In genomic region chr1:27772581-27772931, GRCh38 we compare ENCODE assay signal across 8 cellular contexts. TPM values are rescaled to one million over a fixed set of nuclear protein-coding genes. Genes with fewer than 3 reads are reported as not detected.
DNase-seq lines count a peak whose midpoint lies in the region; ATAC-seq, FAIRE-seq and TF ChIP-seq lines count a peak whose summit lies in the region.

No MANE protein-coding gene starts in this region.

- TF ChIP-seq CTCF in Panc1 (IDR thresholded peaks at IDR 0.05) (no peak), epithelial cell of proximal tubule (conservative IDR thresholded peaks at IDR 0.05; ENCODE audit: low read depth, low read length) (no peak), pancreas (IDR thresholded peaks at IDR 0.05) (no peak), lower leg skin (IDR thresholded peaks at IDR 0.05) (no peak)

- H3K4me1 Mint-ChIP-seq in CD8-positive, alpha-beta memory T cell, result peaks cover 27 to 43% (median 40%) of the 10 kb centered on the region in 3 donors

- H3K27ac ChIP-seq in CD8-positive, alpha-beta memory T cell (ENCODE audit: low read depth, low read length), result peak overlapping the region; percentile 95
- peak overlapping the region; percentile 78 for H3K27ac ChIP-seq in Panc1 (ENCODE audit: low read length)
- H3K27ac ChIP-seq in pancreas, result peak overlapping the region in 3 of 4 donors; percentile 40 to 86 (median 78)

- H3K4me3 Mint-ChIP-seq in CD8-positive, alpha-beta memory T cell, result peak overlapping the region; percentile 82 to 97 (median 94)

- WGBS in pancreas, 2 donors, result 7 to 9% methylated on average over 8 of the region's 8 CpGs
- 11 to 16% methylated on average over 8 of the region's 8 CpGs for WGBS in lower leg skin, 2 donors

- H3K27me3 ChIP-seq in CD8-positive, alpha-beta memory T cell (ENCODE audit: insufficient read depth, low read length, poor library complexity, severe bottlenecking), result no peaks in the 10 kb centered on the region
- H3K27me3 ChIP-seq in Panc1 (ENCODE audit: control insufficient read depth, insufficient read depth, low read length) (no peaks in the 10 kb centered on the region), pancreas (no peaks in the 10 kb centered on the region)

- H3K36me3 Mint-ChIP-seq in CD8-positive, alpha-beta memory T cell, result peaks cover 0 to 23% (median 0%) of the 10 kb centered on the region in 3 donors

- peaks cover 0 to 2% of the 10 kb centered on the region in 2 donors for H3K27me3 Mint-ChIP-seq in CD8-positive, alpha-beta memory T cell

- TF ChIP-seq POLR2A in lower leg skin (IDR thresholded peaks at IDR 0.05), result no peak

- peak overlapping the region; percentile 86 to 99 (median 98) for H3K27ac Mint-ChIP-seq in CD8-positive, alpha-beta memory T cell

- DNase-seq in CD8-positive, alpha-beta memory T cell, result no peak
- DNase-seq in Panc1 (ENCODE audit: low read depth, low spot score) (no peak), epithelial cell of proximal tubule (ENCODE audit: low read depth) (no peak), pancreas (no peak), HCEC 1CT (no peak), NCI-H524 treated with DMSO at 0.1 percent for 48 hours (lab: John Stamatoyannopoulos, UW) (no peak), A172 (ENCODE audit: low spot score) (no peak), lower leg skin (ENCODE audit: low spot score in 2 of 2) (no peak)

- ATAC-seq in Panc1 (no peak; the same call in 1 of the 2 replicates), pancreas (no peak)

- no peaks in the 10 kb centered on the region for H3K9me3 ChIP-seq in CD8-positive, alpha-beta memory T cell (ENCODE audit: low read length)
- H3K9me3 ChIP-seq in Panc1 (ENCODE audit: control insufficient read depth, insufficient read depth, low read depth, low read length) (no peaks in the 10 kb centered on the region), pancreas (no peaks in the 10 kb centered on the region)

- no TSS peak for BruUV-seq in Panc1 (replicated peaks; lab: Mats Ljungman, UMichigan)

- in situ Hi-C loops in Panc1 (cut with HindIII; ENCODE audit: low pct_unique_long_range_greater_than_20kb, low sequenced_read_pairs), result no loop called here

- peaks cover 19% of the 10 kb centered on the region for H3K4me1 ChIP-seq in CD8-positive, alpha-beta memory T cell (ENCODE audit: insufficient read depth, low read length)
- H3K4me1 ChIP-seq in Panc1 (ENCODE audit: control insufficient read depth, insufficient read depth, low read length), result peaks cover 6% of the 10 kb centered on the region; the same call in 1 of the 2 replicates
- H3K4me1 ChIP-seq in pancreas, result peaks cover 4 to 16% (median 12%) of the 10 kb centered on the region in 3 donors

- no peaks in the 10 kb centered on the region for H3K36me3 ChIP-seq in CD8-positive, alpha-beta memory T cell (ENCODE audit: insufficient read depth, low read length)
- H3K36me3 ChIP-seq in Panc1 (ENCODE audit: control insufficient read depth, insufficient read depth, low read length), result no peaks in the 10 kb centered on the region; the same call in 1 of the 2 replicates
- H3K36me3 ChIP-seq in pancreas, result no peaks in the 10 kb centered on the region

- no peak for FAIRE-seq in pancreas (lab: Jason Lieb, UNC)

- peak overlapping the region; percentile 95 for H3K4me3 ChIP-seq in CD8-positive, alpha-beta memory T cell (ENCODE audit: low read length)
- peak overlapping the region; percentile 84 to 88 for H3K4me3 ChIP-seq in Panc1 (ENCODE audit: low read depth in 2 of 2, low read length in 2 of 2)
- H3K4me3 ChIP-seq in epithelial cell of proximal tubule (ENCODE audit: low read depth, low read length), result peak overlapping the region; percentile 90
- peak overlapping the region; percentile 71 to 95 (median 88) for H3K4me3 ChIP-seq in pancreas
- H3K4me3 ChIP-seq in lower leg skin (ENCODE audit: low read depth, poor library complexity, severe bottlenecking), result no peak overlapping the region

- CTCF ChIA-PET in CD8-positive, alpha-beta memory T cell (lab: Charles Lee), result interaction anchor here (1.1 to 2.8 kb wide), 4 partner anchors 47 to 110 kb away, joined by 5 to 22 read pairs (median 6); partner anchors contain the start of genes FAM76A and IFI6
- CTCF ChIA-PET in Panc1 (lab: Charles Lee), result interaction anchor here (0.7 to 1.5 kb wide), 3 partner anchors 47 to 103 kb away, joined by 4 to 7 read pairs (median 6); partner anchors contain the start of gene FAM76A

- H3K9me3 Mint-ChIP-seq in CD8-positive, alpha-beta memory T cell, result no peaks in the 10 kb centered on the region

- intact Hi-C loops in Panc1 (cut with micrococcal nuclease; ENCODE audit: unreplicated experiment) (no loop called here), pancreas (cut with DNase I) (no loop called here), lower leg skin (cut with DNase I; ENCODE audit: low total_unique reads) (no loop called here)

- POLR2A ChIA-PET in CD8-positive, alpha-beta memory T cell (lab: Charles Lee), result interaction anchor here (0.6 to 3.0 kb wide), 8 partner anchors 12 to 282 kb away, joined by 3 to 43 read pairs (median 4); partner anchors contain the start of genes FAM76A, IFI6, PPP1R8 and WASF2
- POLR2A ChIA-PET in Panc1 (lab: Charles Lee), result interaction anchor here (0.6 to 1.1 kb wide), 6 partner anchors 12 to 614 kb away, joined by 3 to 9 read pairs (median 4); partner anchors contain the start of gene FAM76A

RNA-seq across cellular contexts. Expression of gene STX12, which starts 0.5 kb away (rescaled TPM):
- total RNA-seq in CD8-positive, alpha-beta memory T cell, result 10 to 100 TPM; 21.3 to 23.4 TPM
- 18.8 TPM for polyA plus RNA-seq in CD8-positive, alpha-beta memory T cell
- 25.3 TPM for total RNA-seq in Panc1 (2021; ENCODE audit: unreplicated experiment)
- polyA plus RNA-seq in Panc1 (2012; ENCODE audit: insufficient read length), result 21.2 TPM
- total RNA-seq in epithelial cell of proximal tubule, result 21.7 and 31.5 TPM in 2 replicates
- 10 to 100 TPM; 15.4 to 24.3 (median 19.5) TPM for total RNA-seq in pancreas
- polyA plus RNA-seq in pancreas, result 10 to 100 TPM; 13.6 to 21.2 TPM
- 18.9 and 22.8 TPM in 2 replicates for total RNA-seq in A172 (2014; rRNA removed; shearing (Covaris generic))
- 100 to 1,000 TPM in 1 of 4 donors, 10 to 100 TPM in 3; 58.7 to 115 (median 69.8) TPM for total RNA-seq in lower leg skin

RNA-seq across cellular contexts. Expression of gene FAM76A, which starts 46.8 kb away (rescaled TPM):
- 10 to 100 TPM; 13.2 to 13.7 TPM for total RNA-seq in CD8-positive, alpha-beta memory T cell
- polyA plus RNA-seq in CD8-positive, alpha-beta memory T cell, result 9.2 TPM
- total RNA-seq in Panc1 (2021; ENCODE audit: unreplicated experiment) (15.4 TPM), epithelial cell of proximal tubule (4.6 and 11.4 TPM in 2 replicates), pancreas (1 to 10 TPM; 5.0 to 8.7 (median 6.4) TPM), lower leg skin (10 to 100 TPM in 3 of 4 donors, 1 to 10 TPM in 1; 9.0 to 17.0 (median 14.2) TPM)
- polyA plus RNA-seq in Panc1 (2012; ENCODE audit: insufficient read length), result 7.2 TPM
- 1 to 10 TPM; 4.3 to 6.4 TPM for polyA plus RNA-seq in pancreas
- 8.6 and 9.4 TPM in 2 replicates for total RNA-seq in A172 (2014; rRNA removed; shearing (Covaris generic))

RNA-seq across cellular contexts. Expression of gene PPP1R8, which starts 58.0 kb away (rescaled TPM):
- 10 to 100 TPM; 66.3 to 70.0 TPM for total RNA-seq in CD8-positive, alpha-beta memory T cell
- 37.5 TPM for polyA plus RNA-seq in CD8-positive, alpha-beta memory T cell
- total RNA-seq in Panc1 (2021; ENCODE audit: unreplicated experiment) (59.7 TPM), epithelial cell of proximal tubule (27.4 and 45.4 TPM in 2 replicates), pancreas (10 to 100 TPM in 4 of 6 donors, 1 to 10 TPM in 2; 8.1 to 16.6 (median 11.7) TPM), lower leg skin (10 to 100 TPM; 25.1 to 49.1 (median 42.0) TPM)
- 58.0 TPM for polyA plus RNA-seq in Panc1 (2012; ENCODE audit: insufficient read length)
- 10 to 100 TPM in 1 of 2 donors, 1 to 10 TPM in 1; 9.9 to 17.4 TPM for polyA plus RNA-seq in pancreas
- 35.6 and 37.2 TPM in 2 replicates for total RNA-seq in A172 (2014; rRNA removed; shearing (Covaris generic))
